Comparison of ENCODE assay signal across 15 cellular contexts in genomic region chr2:25332571-25332970, GRCh38. TPM values are rescaled to one million over a fixed set of nuclear protein-coding genes. Genes with fewer than 3 reads are reported as not detected.
DNase-seq lines count a peak whose midpoint lies in the region; ATAC-seq lines count a peak whose summit lies in the region.
"Had no signal": no experiment of that assay in that cellular context is flagged by ENCODE, and none has a peak within 500 bp of the region (broad histone marks: within the 10 kb centered on the region; RNA-seq: fewer than 3 reads in every experiment).

No MANE protein-coding gene starts in this region.

- DNase-seq in Right ventricle myocardium inferior (ENCODE audit: missing footprints) (no peak), cardiac septum (ENCODE audit: low spot score) (no peak), globus pallidus (ENCODE audit: low spot score) (peak; percentile 89), nucleus accumbens (lab: John Stamatoyannopoulos, UW) (peak in 46 of 56 donors; percentile 25 to 89 (median 66)), SIG-M5 treated with dmso at 0.1 percent for 504 hours (lab: John Stamatoyannopoulos, UW; ENCODE audit: unreplicated experiment) (no peak)
- DNase-seq in stimulated activated naive CD4-positive, alpha-beta T cell treated with Interleukin-2 at 50 U/mL for 16 hours (lab: John Stamatoyannopoulos, UW) = no peak
- DNase-seq: activated CD4-positive, alpha-beta memory T cell treated with anti-CD3 and anti-CD28 coated beads, Interleukin-2, amount 10 ng/mL, durations not matched to agents 7 days and 5 days; dermis blood vessel endothelial cell; DMS 273 treated with DMSO at 0.1 percent for 48 hours; NCI-H1048; NCI-H226; OCI-M1; upper lobe of right lung had no signal

- peak; percentile 73 for ATAC-seq in Right ventricle myocardium inferior
- no peak for ATAC-seq in GM19328 (IDR thresholded peaks at IDR 0.05; ENCODE audit: unreplicated experiment)
- ATAC-seq in GM18867 (IDR thresholded peaks at IDR 0.05; ENCODE audit: unreplicated experiment) = no peak
- ATAC-seq: upper lobe of right lung had no signal

- intact Hi-C loops in Right ventricle myocardium inferior (cut with DNase I) (loop anchor here (2.0 kb wide), 1 partner anchor 20 kb away; no protein-coding TSS in a partner anchor), cardiac septum (cut with DNase I) (no loop called here)

RNA-seq across cellular contexts. Expression of gene DNMT3A, which starts 9.2 kb away (rescaled TPM):
- total RNA-seq in Right ventricle myocardium inferior = 18.6 TPM
- 24.9 TPM for total RNA-seq in cardiac septum

Comparison
In these comparisons a context has a peak if more than half of its experiments do, and no peak if none do; other contexts are left out.
1. DNase-seq: peak in globus pallidus (single experiment) and nucleus accumbens (46 of 56); none in Right ventricle myocardium inferior (single experiment), cardiac septum (single experiment), stimulated activated naive CD4-positive, alpha-beta T cell treated with Interleukin-2 at 50 U/mL for 16 hours (single experiment) and SIG-M5 treated with dmso at 0.1 percent for 504 hours (single experiment).